ENCODE assay signal across 10 cellular contexts in the genomic region with DNA sequence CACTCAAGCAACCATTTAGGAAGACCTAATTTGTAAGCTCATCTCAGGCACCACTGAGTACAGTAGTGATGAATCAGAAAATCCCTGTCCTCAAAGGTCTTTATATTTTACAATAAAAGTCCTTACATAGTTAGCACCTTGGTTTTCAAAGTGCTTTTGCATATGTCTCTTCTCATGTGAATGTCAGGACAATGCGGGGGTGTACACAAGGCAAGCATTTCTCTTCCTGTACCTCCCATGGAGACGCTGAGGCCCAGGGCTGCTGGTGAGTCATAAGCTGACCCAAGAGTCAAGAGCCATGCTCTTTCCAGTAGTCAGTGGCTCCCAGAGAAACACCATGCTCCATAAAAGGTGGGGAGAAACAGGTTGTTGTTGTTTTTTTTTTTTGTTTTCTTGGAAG.
DNase-seq lines count a peak whose midpoint lies in the region; ATAC-seq and TF ChIP-seq lines count a peak whose summit lies in the region.
"Had no signal": no experiment of that assay in that cellular context is flagged by ENCODE, and none has a peak within 500 bp of the region (broad histone marks: within the 10 kb centered on the region; RNA-seq: fewer than 3 reads in every experiment).

No MANE protein-coding gene starts in this region.

- intact Hi-C loops in heart right ventricle (cut with DNase I) (no loop called here), Right ventricle myocardium superior (cut with DNase I) (no loop called here)

- TF ChIP-seq CTCF in heart right ventricle (IDR thresholded peaks at IDR 0.05), result no peak

- WGBS in heart right ventricle, 2 donors, result 39 to 62% methylated on average over 2 of the region's 2 CpGs

- no peaks in the 10 kb centered on the region for H3K27me3 ChIP-seq in heart right ventricle
- H3K27me3 ChIP-seq: ascending aorta had no signal

- no peaks in the 10 kb centered on the region for H3K9me3 ChIP-seq in heart right ventricle
- H3K9me3 ChIP-seq: ascending aorta had no signal

- DNase-seq in heart right ventricle (peak in 1 of 2 donors; percentile 22), Right ventricle myocardium superior (no peak), RKO (ENCODE audit: low spot score) (peak; percentile 35), NCI-H1694 treated with DMSO at 0.1 percent for 48 hours (lab: John Stamatoyannopoulos, UW) (no peak)
- peak; percentile 63 for DNase-seq in stimulated activated naive CD8-positive, alpha-beta T cell treated with anti-CD3 and anti-CD28 coated beads, Interleukin-15, Interleukin-2, amounts not matched to agents 100 U/mL and 50 U/mL, for 24 hours
- no peak for DNase-seq in activated CD8-positive, alpha-beta memory T cell treated with anti-CD3 and anti-CD28 coated beads, Interleukin-2, amount 50 U/mL, for 48 hours

- no peaks in the 10 kb centered on the region for H3K36me3 ChIP-seq in heart right ventricle
- H3K36me3 ChIP-seq: ascending aorta had no signal

- ATAC-seq in heart right ventricle (peak; percentile 59 to 95 (median 82)), Right ventricle myocardium superior (ENCODE audit: poor library complexity) (no peak), esophagus mucosa (peak; percentile 59), HG02642 (IDR thresholded peaks at IDR 0.05; ENCODE audit: poor library complexity, unreplicated experiment) (no peak)
- ATAC-seq in stimulated activated naive CD8-positive, alpha-beta T cell treated with anti-CD3 and anti-CD28 coated beads, Interleukin-15, Interleukin-2, amounts not matched to agents 100 U/mL and 50 U/mL, for 24 hours, result peak; percentile 87

- peak overlapping the region in 1 of 10 donors; percentile 24 for H3K27ac ChIP-seq in heart right ventricle
- H3K27ac ChIP-seq: ascending aorta, HL-60 had no signal

- H3K4me3 ChIP-seq in heart right ventricle, result no peak overlapping the region
- H3K4me3 ChIP-seq: ascending aorta had no signal

- peaks cover 0 to 21% (median 8%) of the 10 kb centered on the region in 9 donors for H3K4me1 ChIP-seq in heart right ventricle
- H3K4me1 ChIP-seq: ascending aorta had no signal

Comparison
In these comparisons a context has a peak if more than half of its experiments do, and no peak if none do; other contexts are left out.
1. ATAC-seq: peak in heart right ventricle (8 of 8), esophagus mucosa (single experiment) and stimulated activated naive CD8-positive, alpha-beta T cell treated with anti-CD3 and anti-CD28 coated beads, Interleukin-15, Interleukin-2, amounts not matched to agents 100 U/mL and 50 U/mL, for 24 hours (single experiment); none in Right ventricle myocardium superior (single experiment) and HG02642 (single experiment).
2. DNase-seq: peak in RKO (single experiment) and stimulated activated naive CD8-positive, alpha-beta T cell treated with anti-CD3 and anti-CD28 coated beads, Interleukin-15, Interleukin-2, amounts not matched to agents 100 U/mL and 50 U/mL, for 24 hours (single experiment); none in Right ventricle myocardium superior (single experiment), NCI-H1694 treated with DMSO at 0.1 percent for 48 hours (single experiment) and activated CD8-positive, alpha-beta memory T cell treated with anti-CD3 and anti-CD28 coated beads, Interleukin-2, amount 50 U/mL, for 48 hours (single experiment).